In genomic region chr16:83957296-83957855, GRCh38 we compare ENCODE assay signal across 1 cellular context.
TF ChIP-seq lines count a peak whose summit lies in the region.

No MANE protein-coding gene starts in this region.

TF ChIP-seq in HepG2, 621 proteins besides CTCF, POLR2A, EP300 and RAD21:
- peak; percentile 2; the same call in 1 of the 2 replicates for TF ChIP-seq ZMYM3 (CRISPR knock-in tag; IDR thresholded peaks at IDR 0.05)
- TF ChIP-seq TEF (CRISPR knock-in tag; IDR thresholded peaks at IDR 0.05), result no peak
- no peak for TF ChIP-seq JUN (CRISPR knock-in tag; IDR thresholded peaks at IDR 0.05)
- peak; percentile 1 for TF ChIP-seq AGO2 (optimal IDR thresholded peaks at IDR 0.05; ENCODE audit: low read depth, low read length)
- TF ChIP-seq GLMP (CRISPR knock-in tag; IDR thresholded peaks at IDR 0.05; ENCODE audit: borderline replicate concordance), result no peak
- TF ChIP-seq ZNF253 (CRISPR knock-in tag; IDR thresholded peaks at IDR 0.05; ENCODE audit: borderline replicate concordance), result 0 out of 2 replicates have a peak, but pooled peaks have one; percentile 2
- TF ChIP-seq ZNF44 (CRISPR knock-in tag; IDR thresholded peaks at IDR 0.05), result no peak
- TF ChIP-seq EED (CRISPR knock-in tag; IDR thresholded peaks at IDR 0.05), result no peak
- no peak for TF ChIP-seq ZNF143 (CRISPR knock-in tag; IDR thresholded peaks at IDR 0.05)
